Comparison of ENCODE assay signal across 6 cellular contexts in genomic region chr12:72660174-72660573, GRCh38.
A peak's percentile ranks its signal among the peaks of the same experiment; 100 is the strongest.
DNase-seq lines count a peak whose midpoint lies in the region; ATAC-seq and TF ChIP-seq lines count a peak whose summit lies in the region.
"Not testable (repeated sequence)": the region's sequence is repeated elsewhere in the genome, so short reads cannot be mapped to it uniquely, and the experiment has no call there.

No MANE protein-coding gene starts in this region.

- not testable (repeated sequence) for ATAC-seq in GM23338

- not testable (repeated sequence) for H4K20me1 ChIP-seq in GM23338 (replicated peaks; ENCODE audit: insufficient read depth)

- peak overlapping the region; percentile 33; the same call in 1 of the 2 replicates for H3K27ac Mint-ChIP-seq in GM23338

- not testable (repeated sequence) for H3K9me3 Mint-ChIP-seq in GM23338

- TF ChIP-seq CTCF in GM23338 (conservative IDR thresholded peaks at IDR 0.05; ENCODE audit: low read depth in 2 of 2); spleen (IDR thresholded peaks at IDR 0.05 in 8 of 11, conservative IDR thresholded peaks at IDR 0.05 in 3 of 11); testis (IDR thresholded peaks at IDR 0.05): not testable (repeated sequence)

- not testable (repeated sequence) for H2AFZ ChIP-seq in GM23338

- not testable (repeated sequence) for H3K9me2 ChIP-seq in GM23338 (ENCODE audit: insufficient read depth)

- not testable (repeated sequence) for H3K36me3 Mint-ChIP-seq in GM23338 (ENCODE audit: low read depth)

- not testable (repeated sequence) for TF ChIP-seq POLR2A in spleen (IDR thresholded peaks at IDR 0.05); testis (IDR thresholded peaks at IDR 0.05)

- H3K4me3 Mint-ChIP-seq in GM23338 = not testable (repeated sequence)

- H3K79me2 ChIP-seq in GM23338 (replicated peaks; ENCODE audit: insufficient read depth) = not testable (repeated sequence)

- DNase-seq in GM23338 (ENCODE audit: low spot score) = not testable (repeated sequence)
- DNase-seq in MV-4-11 (lab: John Stamatoyannopoulos, UW) = peak; percentile 31
- DNase-seq in amniotic epithelial cell (ENCODE audit: low read depth) = peak; percentile 3
- peak; percentile 58 for DNase-seq in islet precursor cell
- peak; percentile 36 for DNase-seq in spleen
- peak; percentile 78 for DNase-seq in testis

- not testable (repeated sequence) for H3K4me2 ChIP-seq in GM23338

- H3F3A ChIP-seq in GM23338 (replicated peaks; ENCODE audit: low read depth) = not testable (repeated sequence)

- H3K9me3 ChIP-seq in spleen, testis: not testable (repeated sequence)

- H3K27me3 ChIP-seq in GM23338 (ENCODE audit: insufficient read depth); spleen (replicated peaks in 1 of 7); testis: not testable (repeated sequence)

- not testable (repeated sequence) for H3K4me3 ChIP-seq in GM23338, spleen, testis

- H3K4me1 ChIP-seq in GM23338 (ENCODE audit: insufficient read depth); spleen; testis: not testable (repeated sequence)

- not testable (repeated sequence) for H3K27me3 Mint-ChIP-seq in GM23338 (ENCODE audit: insufficient read depth, low read depth, poor library complexity)

- intact Hi-C loops in spleen (cut with DNase I; ENCODE audit: low total_unique reads); testis (cut with DNase I; ENCODE audit: low total_unique reads): not testable (repeated sequence)

- WGBS in spleen, 5 donors = 78 to 88% (median 82%) methylated on average over 7 of the region's 7 CpGs
- 63 to 69% methylated on average over 7 of the region's 7 CpGs for WGBS in testis, 2 donors

- H3K27ac ChIP-seq in GM23338 (ENCODE audit: low read depth); spleen: not testable (repeated sequence)
- peak overlapping the region in 1 of 2 donors; percentile 28 for H3K27ac ChIP-seq in testis

- H3K36me3 ChIP-seq in GM23338 (ENCODE audit: insufficient read depth); spleen; testis (ENCODE audit: low read depth, missing control alignments): not testable (repeated sequence)

- H3K4me1 Mint-ChIP-seq in GM23338 = not testable (repeated sequence)
